1 cellular context compared by ENCODE assay signal in genomic region chr19:55497777-55498176, GRCh38.
TF ChIP-seq lines count a peak whose summit lies in the region.

No MANE protein-coding gene starts in this region.

TF ChIP-seq in H1, 55 proteins besides CTCF, POLR2A, EP300 and RAD21:
- TF ChIP-seq FOSL1 (IDR thresholded peaks at IDR 0.05; ENCODE audit: insufficient read depth, low read depth, low read length) (no peak), RNF2 (IDR thresholded peaks at IDR 0.05; ENCODE audit: borderline replicate concordance, low read depth, low read length, missing control alignments, poor library complexity, severe bottlenecking) (no peak), ZNF274 (IDR thresholded peaks at IDR 0.05; ENCODE audit: borderline replicate concordance, extremely low read depth, low read length) (no peak), CTBP2 (IDR thresholded peaks at IDR 0.05; ENCODE audit: borderline replicate concordance, insufficient read depth, insufficient read length, low read length) (no peak), SP2 (IDR thresholded peaks at IDR 0.05; ENCODE audit: low read length) (no peak), KDM4A (IDR thresholded peaks at IDR 0.05; ENCODE audit: low read depth, low read length, severe bottlenecking) (no peak), BACH1 (IDR thresholded peaks at IDR 0.05; ENCODE audit: low read length) (no peak), MAFK (IDR thresholded peaks at IDR 0.05; ENCODE audit: low read depth, low read length) (no peak), KDM1A (IDR thresholded peaks at IDR 0.05; ENCODE audit: borderline replicate concordance, low read length) (no peak), SUZ12 (IDR thresholded peaks at IDR 0.05; ENCODE audit: low read length) (no peak), CBX5 (IDR thresholded peaks at IDR 0.05; ENCODE audit: low read depth, low read length) (no peak), ASH2L (IDR thresholded peaks at IDR 0.05; ENCODE audit: low read length) (no peak), TAF1 (IDR thresholded peaks at IDR 0.05; ENCODE audit: low read depth, low read length) (no peak), SIRT6 (IDR thresholded peaks at IDR 0.05; ENCODE audit: low read length) (no peak), SRF (IDR thresholded peaks at IDR 0.05; ENCODE audit: low read depth, low read length) (no peak), CEBPB (IDR thresholded peaks at IDR 0.05; ENCODE audit: low read depth, low read length) (no peak), SIN3A (conservative IDR thresholded peaks at IDR 0.05 in 1 of 2, IDR thresholded peaks at IDR 0.05 in 1 of 2; ENCODE audit: low read depth in 1 of 2, low read length in 2 of 2) (no peak), HDAC2 (IDR thresholded peaks at IDR 0.05; ENCODE audit: borderline replicate concordance in 1 of 2, low read depth in 2 of 2, low read length in 2 of 2) (no peak), SP4 (IDR thresholded peaks at IDR 0.05; ENCODE audit: low read length) (no peak)
- TF ChIP-seq, protein P1, sequence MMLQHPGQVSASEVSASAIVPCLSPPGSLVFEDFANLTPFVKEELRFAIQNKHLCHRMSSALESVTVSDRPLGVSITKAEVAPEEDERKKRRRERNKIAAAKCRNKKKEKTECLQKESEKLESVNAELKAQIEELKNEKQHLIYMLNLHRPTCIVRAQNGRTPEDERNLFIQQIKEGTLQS (IDR thresholded peaks at IDR 0.05; ENCODE audit: insufficient read depth, low read depth, low read length), result no peak
